10 cellular contexts compared by ENCODE assay signal in genomic region chr3:134326760-134327593, GRCh38. TPM values are rescaled to one million over a fixed set of nuclear protein-coding genes. Genes with fewer than 3 reads are reported as not detected.
DNase-seq lines count a peak whose midpoint lies in the region; ATAC-seq and TF ChIP-seq lines count a peak whose summit lies in the region.
"Had no signal": no experiment of that assay in that cellular context is flagged by ENCODE, and none has a peak within 500 bp of the region (broad histone marks: within the 10 kb centered on the region; RNA-seq: fewer than 3 reads in every experiment).

No MANE protein-coding gene starts in this region.

- 50 to 68% methylated on average over 10 of the region's 10 CpGs for WGBS in esophagus, 2 donors

- H3K27me3 ChIP-seq in AG04450 (ENCODE audit: control insufficient read depth, insufficient read depth, low read length) (no peaks in the 10 kb centered on the region), NT2/D1 (ENCODE audit: insufficient read depth, insufficient read length) (no peaks in the 10 kb centered on the region), esophagus (ENCODE audit: control insufficient read depth in 1 of 2, insufficient read depth in 2 of 2, low read length in 2 of 2) (no peaks in the 10 kb centered on the region)
- H3K27me3 ChIP-seq: ovary had no signal

- TF ChIP-seq CTCF in AG04450 (IDR thresholded peaks at IDR 0.05; ENCODE audit: low read depth, low read length): no peak

- no peaks in the 10 kb centered on the region for H3K36me3 ChIP-seq in NT2/D1 (ENCODE audit: insufficient read depth, insufficient read length, low read length)
- H3K36me3 ChIP-seq in esophagus (ENCODE audit: control insufficient read depth in 2 of 2, insufficient read depth in 2 of 2, low read length in 1 of 2): no peaks in the 10 kb centered on the region
- H3K36me3 ChIP-seq: ovary had no signal

- H3K4me3 ChIP-seq in AG04450 (ENCODE audit: low read depth, low read length): no peak overlapping the region
- no peak overlapping the region for H3K4me3 ChIP-seq in NT2/D1 (ENCODE audit: insufficient read length, low read depth)
- H3K4me3 ChIP-seq in esophagus (ENCODE audit: low read depth in 1 of 2, low read length in 2 of 2): no peak overlapping the region
- H3K4me3 ChIP-seq: ovary had no signal

- H3K9me3 ChIP-seq in AG04450 (ENCODE audit: control insufficient read depth, insufficient read depth, low read length): no peaks in the 10 kb centered on the region; the same call in 1 of the 2 replicates
- no peaks in the 10 kb centered on the region for H3K9me3 ChIP-seq in NT2/D1 (ENCODE audit: insufficient read depth, low read length)
- peaks cover 0 to 2% of the 10 kb centered on the region in 2 donors for H3K9me3 ChIP-seq in esophagus (ENCODE audit: control insufficient read depth in 2 of 2, insufficient read depth in 1 of 2, low read depth in 1 of 2, low read length in 1 of 2)
- H3K9me3 ChIP-seq: ovary had no signal

- POLR2A ChIA-PET in AG04450 (lab: Yijun Ruan, JAX): interaction anchor here (0.6 to 3.7 kb wide), 8 partner anchors 10 to 48 kb away, joined by 3 to 20 read pairs (median 10); partner anchors contain the start of gene AMOTL2

- H3K9ac ChIP-seq in NT2/D1 (ENCODE audit: insufficient read length, low read depth): no peak overlapping the region

- DNase-seq in AG04450 (ENCODE audit: low read depth, low spot score) (peak; percentile 94), NT2/D1 (ENCODE audit: low read depth, low spot score) (peak; percentile 96), mucosa of gallbladder (ENCODE audit: low spot score) (peak; percentile 63)
- no peak for DNase-seq in stimulated activated CD4-positive, alpha-beta T cell treated with anti-CD3 and anti-CD28 coated beads, Interleukin-1b, Interleukin-23, amount 100 ng/mL, for 48 hours

- H3K27ac ChIP-seq in AG04450 (ENCODE audit: low read depth, low read length) (peak overlapping the region; percentile 99), esophagus (ENCODE audit: low read depth in 2 of 2, low read length in 1 of 2) (peak overlapping the region; percentile 78 to 92)
- H3K27ac ChIP-seq: ovary had no signal

- ATAC-seq in GM18858 (IDR thresholded peaks at IDR 0.05; ENCODE audit: unreplicated experiment) (no peak), GM19395 (IDR thresholded peaks at IDR 0.05; ENCODE audit: unreplicated experiment) (no peak), HG03460 (IDR thresholded peaks at IDR 0.05; ENCODE audit: unreplicated experiment) (no peak)

- peaks cover 35% of the 10 kb centered on the region for H3K4me1 ChIP-seq in NT2/D1 (ENCODE audit: insufficient read depth, insufficient read length)
- H3K4me1 ChIP-seq in esophagus (ENCODE audit: control insufficient read depth in 2 of 2, insufficient read depth in 2 of 2, low read length in 1 of 2): peaks cover 18 to 26% of the 10 kb centered on the region in 2 donors

- CTCF ChIA-PET in AG04450 (lab: Charles Lee): no interaction called here

RNA-seq across cellular contexts. Expression of gene AMOTL2, which starts 47.3 kb away (rescaled TPM):
- polyA plus RNA-seq in AG04450 (2011; rRNA removed) (74.5 and 78.9 TPM in 2 replicates), esophagus (10 to 100 TPM; 21.2 to 23.2 TPM)
- 111 and 136 TPM in 2 replicates for polyA minus RNA-seq in AG04450 (2011; rRNA and poly(A)+ RNA removed)
- total RNA-seq in mucosa of gallbladder: 129 TPM
- total RNA-seq: activated CD8-positive, alpha-beta memory T cell treated with anti-CD3 and anti-CD28 coated beads for 36 hours had no signal
